8 cellular contexts compared by ENCODE assay signal in genomic region chr2:200703132-200703925, GRCh38.
DNase-seq lines count a peak whose midpoint lies in the region; ATAC-seq and TF ChIP-seq lines count a peak whose summit lies in the region.

No MANE protein-coding gene starts in this region.

- intact Hi-C loops in mucosa of descending colon (cut with DNase I, micrococcal nuclease), result loop anchor here in 1 of 2 donors (2.0 kb wide), 1 partner anchor 125 kb away; no protein-coding TSS in a partner anchor

- peak in 1 of 2 donors; percentile 29 for DNase-seq in activated naive CD4-positive, alpha-beta T cell treated with anti-CD3 and anti-CD28 coated beads, Interleukin-2, amount 50 U/mL, for 72 hours (ENCODE audit: low spot score in 2 of 2)
- no peak for DNase-seq in activated naive CD4-positive, alpha-beta T cell treated with anti-CD3 and anti-CD28 coated beads, Interleukin-2, amount 50 U/mL, for 16 hours
- DNase-seq in dermis microvascular lymphatic vessel endothelial cell (ENCODE audit: low read depth in 2 of 2), result peak; percentile 63 to 65
- DNase-seq in mucosa of descending colon, result peak in 1 of 3 donors; percentile 78
- DNase-seq in GOT3 (lab: John Stamatoyannopoulos, UW), result no peak
- DNase-seq in mesenteric fat pad (ENCODE audit: low spot score), result no peak

- no peaks in the 10 kb centered on the region for H4K20me1 ChIP-seq in Loucy (ENCODE audit: insufficient read depth, low read length, poor library complexity, severe bottlenecking)

- peak; percentile 67 for TF ChIP-seq CTCF in Loucy (conservative IDR thresholded peaks at IDR 0.05; ENCODE audit: low read length)
- TF ChIP-seq CTCF in mucosa of descending colon (IDR thresholded peaks at IDR 0.05), result no peak

- H3K4me3 ChIP-seq in Loucy (ENCODE audit: low read length, poor library complexity, severe bottlenecking), result no peak overlapping the region
- H3K4me3 ChIP-seq in mucosa of descending colon, result no peak overlapping the region

- H3K9me2 ChIP-seq in Loucy (replicated peaks; ENCODE audit: low read depth, low read length), result no peaks in the 10 kb centered on the region

- H3K27ac Mint-ChIP-seq in activated naive CD4-positive, alpha-beta T cell treated with anti-CD3 and anti-CD28 coated beads, Interleukin-2, amount 50 U/mL, for 72 hours, result peak overlapping the region; percentile 80 to 91

- ATAC-seq in activated naive CD4-positive, alpha-beta T cell treated with anti-CD3 and anti-CD28 coated beads, Interleukin-2, amount 50 U/mL, for 72 hours, result peak; percentile 70 to 88
- ATAC-seq in SK-N-SH treated with all-trans-retinoic acid at 6 μM for 48 hours, result peak; percentile 85
- peak; percentile 34 for ATAC-seq in mucosa of descending colon

- H3K36me3 ChIP-seq in Loucy (ENCODE audit: insufficient read depth, low read length) (no peaks in the 10 kb centered on the region), mucosa of descending colon (ENCODE audit: low read depth) (no peaks in the 10 kb centered on the region)

- no peaks in the 10 kb centered on the region for H3K9me3 ChIP-seq in Loucy (ENCODE audit: insufficient read depth, low read depth, low read length)
- no peaks in the 10 kb centered on the region for H3K9me3 ChIP-seq in mucosa of descending colon

- H3K79me2 ChIP-seq in Loucy (ENCODE audit: insufficient read depth, low read length), result no peaks in the 10 kb centered on the region

- no peak overlapping the region for H3K4me2 ChIP-seq in Loucy (ENCODE audit: low read depth, low read length, poor library complexity, severe bottlenecking)

- H3K9me3 Mint-ChIP-seq in activated naive CD4-positive, alpha-beta T cell treated with anti-CD3 and anti-CD28 coated beads, Interleukin-2, amount 50 U/mL, for 72 hours, result no peaks in the 10 kb centered on the region

- no peaks in the 10 kb centered on the region for H3K27me3 ChIP-seq in Loucy (ENCODE audit: insufficient read depth, low read length, poor library complexity, severe bottlenecking)

- no peak overlapping the region for H3K9ac ChIP-seq in Loucy (ENCODE audit: low read depth, low read length, poor library complexity, severe bottlenecking)

- H3K4me1 ChIP-seq in Loucy (ENCODE audit: insufficient read depth, low read length, poor library complexity, severe bottlenecking) (no peaks in the 10 kb centered on the region), mucosa of descending colon (ENCODE audit: low read depth) (no peaks in the 10 kb centered on the region)

- H2AFZ ChIP-seq in Loucy (ENCODE audit: low read length), result peak overlapping the region; percentile 14; the same call in 1 of the 2 replicates

- H3K36me3 Mint-ChIP-seq in activated naive CD4-positive, alpha-beta T cell treated with anti-CD3 and anti-CD28 coated beads, Interleukin-2, amount 50 U/mL, for 72 hours, result peaks cover 0 to 6% of the 10 kb centered on the region in 2 donors

- H3F3A ChIP-seq in Loucy (ENCODE audit: low read depth), result no peaks in the 10 kb centered on the region

TF ChIP-seq in SK-N-SH treated with all-trans-retinoic acid at 6 μM for 48 hours, 23 proteins besides CTCF, POLR2A, EP300 and RAD21:
- no peak for TF ChIP-seq ZNF565 (CRISPR knock-in tag; conservative IDR thresholded peaks at IDR 0.05; ENCODE audit: low read depth)
- no peak for TF ChIP-seq ARNTL (CRISPR knock-in tag; IDR thresholded peaks at IDR 0.05; ENCODE audit: borderline replicate concordance, low read depth)
- TF ChIP-seq POU6F1 (CRISPR knock-in tag; IDR thresholded peaks at IDR 0.05; ENCODE audit: borderline replicate concordance, low read depth), result no peak
- no peak for TF ChIP-seq TSHZ2 (CRISPR knock-in tag; IDR thresholded peaks at IDR 0.05)

Comparison
In these comparisons a context has a peak if more than half of its experiments do, and no peak if none do; other contexts are left out.
1. ATAC-seq: peak in every context shown above with its lines; median percentile 85 in SK-N-SH treated with all-trans-retinoic acid at 6 μM for 48 hours; 79 in activated naive CD4-positive, alpha-beta T cell treated with anti-CD3 and anti-CD28 coated beads, Interleukin-2, amount 50 U/mL, for 72 hours; 34 in mucosa of descending colon.
2. DNase-seq: peak in dermis microvascular lymphatic vessel endothelial cell (2 of 2); none in activated naive CD4-positive, alpha-beta T cell treated with anti-CD3 and anti-CD28 coated beads, Interleukin-2, amount 50 U/mL, for 16 hours (single experiment), GOT3 (single experiment) and mesenteric fat pad (single experiment).